In the genomic region with DNA sequence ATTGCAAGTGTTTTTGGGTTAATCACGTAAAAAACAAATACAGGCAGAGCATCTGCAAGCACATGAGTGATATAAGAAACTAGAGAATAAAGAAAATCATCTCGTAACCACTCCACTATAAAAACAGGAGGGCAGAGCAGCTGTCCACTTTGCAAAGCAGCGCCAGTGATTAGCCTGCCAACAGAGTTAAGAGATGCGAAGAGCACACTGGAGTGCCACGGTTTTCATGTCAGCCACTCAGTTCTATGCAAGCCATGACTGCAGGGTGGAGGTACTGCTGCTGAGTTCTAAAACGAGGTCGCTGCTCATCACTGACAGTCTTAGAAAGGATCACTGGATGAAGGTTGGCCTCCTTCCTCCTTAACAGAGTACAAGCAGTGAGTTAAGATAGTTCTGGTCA, we compare ENCODE assay signal across 18 cellular contexts. TPM values are rescaled to one million over a fixed set of nuclear protein-coding genes. Genes with fewer than 3 reads are reported as not detected.
"Had no signal": no experiment of that assay in that cellular context is flagged by ENCODE, and none has a peak within 500 bp of the region (broad histone marks: within the 10 kb centered on the region; RNA-seq: fewer than 3 reads in every experiment).

No MANE protein-coding gene starts in this region.

- ATAC-seq: activated CD8-positive, alpha-beta memory T cell treated with anti-CD3 and anti-CD28 coated beads, Interleukin-2, amount 10 ng/mL, durations not matched to agents 7 days and 5 days; activated naive CD4-positive, alpha-beta T cell treated with anti-CD3 and anti-CD28 coated beads, Interleukin-2, amount 50 U/mL, for 72 hours; activated T-cell treated with anti-CD3 and anti-CD28 coated beads, Interleukin-2, amount 50 U/mL, for 4 hours; left colon; psoas muscle; stimulated activated naive B cell treated with anti-CD40 and anti-IgM and Interleukin-4, amounts not matched to agents 10 μg/mL and 1 μg/mL and 100 μg/mL, for 72 hours had no signal

- DNase-seq: activated CD4-positive, alpha-beta T cell treated with anti-CD3 and anti-CD28 coated beads, Interleukin-2, amount 50 U/mL, for 48 hours; activated CD4-positive, CD25-positive, alpha-beta regulatory T cell; activated CD8-positive, alpha-beta memory T cell treated with anti-CD3 and anti-CD28 coated beads, Interleukin-2, amount 10 ng/mL, durations not matched to agents 7 days and 5 days; activated effector memory CD4-positive, alpha-beta T cell treated with anti-CD3 and anti-CD28 coated beads, Interleukin-2, amount 50 U/mL, for 16 hours; activated T-cell treated with anti-CD3 and anti-CD28 coated beads, Interleukin-2, amount 50 U/mL, for 4 hours; glutamatergic neuron; immature natural killer cell; left colon; nephron progenitor cell; psoas muscle; right lobe of liver; stimulated activated naive B cell treated with anti-CD40 and anti-IgM and Interleukin-4, amounts not matched to agents 10 μg/mL and 1 μg/mL and 100 μg/mL, for 72 hours; T-helper 2 cell; uterus had no signal

- H3K27ac ChIP-seq: esophagus muscularis mucosa, psoas muscle, right lobe of liver, suprapubic skin, uterus had no signal

- H3K36me3 ChIP-seq: right lobe of liver, uterus had no signal

- H3K4me3 ChIP-seq: esophagus muscularis mucosa, psoas muscle, right lobe of liver, suprapubic skin, uterus had no signal

- H3K9me3 ChIP-seq: esophagus muscularis mucosa, psoas muscle, right lobe of liver, suprapubic skin, uterus had no signal

- H3K4me1 ChIP-seq: psoas muscle, uterus had no signal

- H3K27me3 ChIP-seq: esophagus muscularis mucosa, right lobe of liver, suprapubic skin, uterus had no signal

RNA-seq across cellular contexts. Expression of a gene that starts 58.5 kb away (rescaled TPM):
- total RNA-seq: activated naive CD4-positive, alpha-beta T cell treated with anti-CD3 and anti-CD28 coated beads, Interleukin-2, amount 50 U/mL, for 72 hours; lung microvascular endothelial cell had no signal
